ENCODE assay signal across 8 cellular contexts in the genomic region with DNA sequence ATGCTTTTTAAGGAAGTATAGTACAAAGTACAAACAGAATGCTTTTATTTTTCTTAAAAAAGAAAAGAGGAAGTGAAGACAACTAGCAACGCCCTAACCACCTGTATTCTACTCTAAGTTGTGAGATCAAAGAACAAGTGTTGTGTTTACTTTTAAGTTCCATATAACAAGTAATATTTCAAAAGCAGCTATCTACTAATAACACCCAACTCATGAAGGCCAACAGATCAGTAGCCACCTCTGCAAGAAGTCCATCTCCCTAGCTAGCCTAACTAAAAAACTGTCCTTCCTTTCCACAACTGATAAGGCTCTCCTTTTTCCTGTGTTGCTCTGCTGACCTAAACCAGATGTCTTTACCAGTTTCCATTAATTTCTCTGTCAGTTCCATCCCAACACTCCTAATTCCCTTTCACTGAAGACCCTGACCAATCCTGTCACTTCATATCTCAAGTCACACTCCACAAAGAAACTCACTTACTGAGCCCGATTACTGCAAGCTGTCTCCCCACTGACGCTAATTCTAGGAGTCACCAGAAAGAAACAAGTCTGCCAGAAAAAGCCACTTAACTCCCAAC. TPM values are rescaled to one million over a fixed set of nuclear protein-coding genes. Genes with fewer than 3 reads are reported as not detected.
DNase-seq lines count a peak whose midpoint lies in the region; ATAC-seq lines count a peak whose summit lies in the region.

No MANE protein-coding gene starts in this region.

- peak; percentile 13 for DNase-seq in GDM1 (lab: John Stamatoyannopoulos, UW)
- DNase-seq in activated naive CD4-positive, alpha-beta T cell treated with anti-CD3 and anti-CD28 coated beads, Interleukin-2, amount 50 U/mL, for 72 hours (ENCODE audit: low spot score in 2 of 2): no peak
- DNase-seq in NCI-H1048 (lab: John Stamatoyannopoulos, UW): no peak
- no peak for DNase-seq in NCI-H2171 (lab: John Stamatoyannopoulos, UW)
- no peak for DNase-seq in COR-L47 (lab: John Stamatoyannopoulos, UW)
- DNase-seq in DMS79 treated with DMSO at 0.1 percent for 48 hours (lab: John Stamatoyannopoulos, UW): no peak

- peak overlapping the region; percentile 74 to 76 for H3K27ac Mint-ChIP-seq in activated naive CD4-positive, alpha-beta T cell treated with anti-CD3 and anti-CD28 coated beads, Interleukin-2, amount 50 U/mL, for 72 hours

- H3K36me3 Mint-ChIP-seq in activated naive CD4-positive, alpha-beta T cell treated with anti-CD3 and anti-CD28 coated beads, Interleukin-2, amount 50 U/mL, for 72 hours: peaks cover 0 to 24% of the 10 kb centered on the region in 2 donors

- no peaks in the 10 kb centered on the region for H3K9me3 Mint-ChIP-seq in activated naive CD4-positive, alpha-beta T cell treated with anti-CD3 and anti-CD28 coated beads, Interleukin-2, amount 50 U/mL, for 72 hours

- peak; percentile 87 for ATAC-seq in GM21360 (IDR thresholded peaks at IDR 0.05; ENCODE audit: unreplicated experiment)
- peak; percentile 91 for ATAC-seq in HG03521 (IDR thresholded peaks at IDR 0.05; ENCODE audit: unreplicated experiment)
- ATAC-seq in activated naive CD4-positive, alpha-beta T cell treated with anti-CD3 and anti-CD28 coated beads, Interleukin-2, amount 50 U/mL, for 72 hours: no peak

RNA-seq across cellular contexts. Expression of gene PHC3, which starts 26.9 kb away (rescaled TPM):
- total RNA-seq in activated naive CD4-positive, alpha-beta T cell treated with anti-CD3 and anti-CD28 coated beads, Interleukin-2, amount 50 U/mL, for 72 hours: 10 to 100 TPM; 62.0 to 85.5 TPM

Comparison
In these comparisons a context has a peak if more than half of its experiments do, and no peak if none do; other contexts are left out.
1. ATAC-seq: peak in GM21360 (single experiment) and HG03521 (single experiment); none in activated naive CD4-positive, alpha-beta T cell treated with anti-CD3 and anti-CD28 coated beads, Interleukin-2, amount 50 U/mL, for 72 hours (0 of 2).